8 cellular contexts compared by ENCODE assay signal in genomic region chr13:20128459-20128927, GRCh38. TPM values are rescaled to one million over a fixed set of nuclear protein-coding genes. Genes with fewer than 3 reads are reported as not detected.
DNase-seq lines count a peak whose midpoint lies in the region; ATAC-seq and TF ChIP-seq lines count a peak whose summit lies in the region.

No MANE protein-coding gene starts in this region.

- TF ChIP-seq CTCF in GM12873 (IDR thresholded peaks at IDR 0.05; ENCODE audit: insufficient read depth, low read depth, low read length, missing control alignments): peak; percentile 18

- peak; percentile 16 for ATAC-seq in HG03045 (IDR thresholded peaks at IDR 0.05; ENCODE audit: unreplicated experiment)
- peak; percentile 9 for ATAC-seq in activated T-helper 17 cell treated with anti-CD3 and anti-CD28 coated beads, Interleukin-2, amount 50 U/mL, for 72 hours (replicated peaks)
- peak; percentile 3 for ATAC-seq in stimulated activated effector memory CD8-positive, alpha-beta T cell treated with anti-CD3 and anti-CD28 coated beads, Interleukin-12 subunit alpha, Interleukin-12 subunit beta, amount 100 ng/mL, for 72 hours
- no peak for ATAC-seq in GM18861 (IDR thresholded peaks at IDR 0.05; ENCODE audit: unreplicated experiment)
- ATAC-seq in GM18520 (IDR thresholded peaks at IDR 0.05; ENCODE audit: unreplicated experiment): no peak
- ATAC-seq in GM21447 (IDR thresholded peaks at IDR 0.05; ENCODE audit: unreplicated experiment): no peak

- H3K27me3 Mint-ChIP-seq in activated T-helper 17 cell treated with anti-CD3 and anti-CD28 coated beads, Interleukin-2, amount 50 U/mL, for 72 hours: peaks cover 6% of the 10 kb centered on the region

- H3K4me1 Mint-ChIP-seq in activated T-helper 17 cell treated with anti-CD3 and anti-CD28 coated beads, Interleukin-2, amount 50 U/mL, for 72 hours: no peaks in the 10 kb centered on the region
- H3K4me1 Mint-ChIP-seq in stimulated activated effector memory CD8-positive, alpha-beta T cell treated with anti-CD3 and anti-CD28 coated beads, Interleukin-12 subunit alpha, Interleukin-12 subunit beta, amount 100 ng/mL, for 72 hours: peaks cover 6% of the 10 kb centered on the region

- peak overlapping the region; percentile 68 for H3K4me3 ChIP-seq in iPS-18c (ENCODE audit: insufficient read depth, low read depth, low read length)

- H3K4me3 Mint-ChIP-seq in activated T-helper 17 cell treated with anti-CD3 and anti-CD28 coated beads, Interleukin-2, amount 50 U/mL, for 72 hours: peak overlapping the region; percentile 54
- H3K4me3 Mint-ChIP-seq in stimulated activated effector memory CD8-positive, alpha-beta T cell treated with anti-CD3 and anti-CD28 coated beads, Interleukin-12 subunit alpha, Interleukin-12 subunit beta, amount 100 ng/mL, for 72 hours: peak overlapping the region; percentile 55

- no peaks in the 10 kb centered on the region for H3K9me3 Mint-ChIP-seq in activated T-helper 17 cell treated with anti-CD3 and anti-CD28 coated beads, Interleukin-2, amount 50 U/mL, for 72 hours
- no peaks in the 10 kb centered on the region for H3K9me3 Mint-ChIP-seq in stimulated activated effector memory CD8-positive, alpha-beta T cell treated with anti-CD3 and anti-CD28 coated beads, Interleukin-12 subunit alpha, Interleukin-12 subunit beta, amount 100 ng/mL, for 72 hours

- no peaks in the 10 kb centered on the region for H3K9me3 ChIP-seq in iPS-18c (ENCODE audit: control insufficient read depth, insufficient read depth, low read length)

- no peaks in the 10 kb centered on the region for H3K36me3 Mint-ChIP-seq in activated T-helper 17 cell treated with anti-CD3 and anti-CD28 coated beads, Interleukin-2, amount 50 U/mL, for 72 hours (ENCODE audit: low read depth)
- no peaks in the 10 kb centered on the region for H3K36me3 Mint-ChIP-seq in stimulated activated effector memory CD8-positive, alpha-beta T cell treated with anti-CD3 and anti-CD28 coated beads, Interleukin-12 subunit alpha, Interleukin-12 subunit beta, amount 100 ng/mL, for 72 hours

- no peak overlapping the region for H3K27ac Mint-ChIP-seq in activated T-helper 17 cell treated with anti-CD3 and anti-CD28 coated beads, Interleukin-2, amount 50 U/mL, for 72 hours
- H3K27ac Mint-ChIP-seq in stimulated activated effector memory CD8-positive, alpha-beta T cell treated with anti-CD3 and anti-CD28 coated beads, Interleukin-12 subunit alpha, Interleukin-12 subunit beta, amount 100 ng/mL, for 72 hours: no peak overlapping the region

- DNase-seq in stimulated activated effector memory CD8-positive, alpha-beta T cell treated with anti-CD3 and anti-CD28 coated beads, Interleukin-12 subunit alpha, Interleukin-12 subunit beta, amount 100 ng/mL, for 72 hours (ENCODE audit: low spot score in 2 of 2): no peak

RNA-seq across cellular contexts. Expression of gene GJA3, which starts 32.4 kb away (rescaled TPM):
- under 1 TPM; 0.50 to 0.91 TPM for total RNA-seq in activated T-helper 17 cell treated with anti-CD3 and anti-CD28 coated beads, Interleukin-2, amount 50 U/mL, for 72 hours

Comparison
In these comparisons a context has a peak if more than half of its experiments do, and no peak if none do; other contexts are left out.
1. ATAC-seq: peak in HG03045 (single experiment), activated T-helper 17 cell treated with anti-CD3 and anti-CD28 coated beads, Interleukin-2, amount 50 U/mL, for 72 hours (single experiment) and stimulated activated effector memory CD8-positive, alpha-beta T cell treated with anti-CD3 and anti-CD28 coated beads, Interleukin-12 subunit alpha, Interleukin-12 subunit beta, amount 100 ng/mL, for 72 hours (single experiment); none in GM18861 (single experiment), GM18520 (single experiment) and GM21447 (single experiment).